Comparison of ENCODE assay signal across 1 cellular context in the genomic region with DNA sequence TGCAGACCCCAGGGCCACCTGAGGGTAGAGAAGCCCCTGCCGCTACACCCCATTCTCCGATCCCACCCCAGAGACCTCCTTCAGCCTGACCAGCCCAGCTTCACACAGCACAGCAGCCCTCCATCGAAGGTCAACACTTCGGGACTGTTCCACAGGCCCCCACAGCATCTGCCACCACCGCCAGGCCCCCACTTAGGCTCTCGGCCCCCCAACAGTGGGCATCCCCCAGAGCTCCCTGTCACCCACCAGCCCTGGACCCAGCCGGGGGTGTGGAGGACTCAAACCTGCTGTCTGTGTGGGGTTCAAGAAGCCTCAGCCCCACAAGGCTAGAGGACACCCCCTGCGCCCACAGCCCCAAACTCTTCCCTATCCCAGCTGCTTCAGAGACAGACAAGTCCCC.
TF ChIP-seq lines count a peak whose summit lies in the region.

No MANE protein-coding gene starts in this region.

TF ChIP-seq in HEK293, 187 proteins besides CTCF, POLR2A, EP300 and RAD21:
- peak; percentile 6; the same call in 1 of the 2 replicates for TF ChIP-seq GLIS1 (tag by site-specific recombination; IDR thresholded peaks at IDR 0.05)
- TF ChIP-seq TRIM28 (IDR thresholded peaks at IDR 0.05; ENCODE audit: borderline replicate concordance, low read length) = no peak
- TF ChIP-seq, protein P1, sequence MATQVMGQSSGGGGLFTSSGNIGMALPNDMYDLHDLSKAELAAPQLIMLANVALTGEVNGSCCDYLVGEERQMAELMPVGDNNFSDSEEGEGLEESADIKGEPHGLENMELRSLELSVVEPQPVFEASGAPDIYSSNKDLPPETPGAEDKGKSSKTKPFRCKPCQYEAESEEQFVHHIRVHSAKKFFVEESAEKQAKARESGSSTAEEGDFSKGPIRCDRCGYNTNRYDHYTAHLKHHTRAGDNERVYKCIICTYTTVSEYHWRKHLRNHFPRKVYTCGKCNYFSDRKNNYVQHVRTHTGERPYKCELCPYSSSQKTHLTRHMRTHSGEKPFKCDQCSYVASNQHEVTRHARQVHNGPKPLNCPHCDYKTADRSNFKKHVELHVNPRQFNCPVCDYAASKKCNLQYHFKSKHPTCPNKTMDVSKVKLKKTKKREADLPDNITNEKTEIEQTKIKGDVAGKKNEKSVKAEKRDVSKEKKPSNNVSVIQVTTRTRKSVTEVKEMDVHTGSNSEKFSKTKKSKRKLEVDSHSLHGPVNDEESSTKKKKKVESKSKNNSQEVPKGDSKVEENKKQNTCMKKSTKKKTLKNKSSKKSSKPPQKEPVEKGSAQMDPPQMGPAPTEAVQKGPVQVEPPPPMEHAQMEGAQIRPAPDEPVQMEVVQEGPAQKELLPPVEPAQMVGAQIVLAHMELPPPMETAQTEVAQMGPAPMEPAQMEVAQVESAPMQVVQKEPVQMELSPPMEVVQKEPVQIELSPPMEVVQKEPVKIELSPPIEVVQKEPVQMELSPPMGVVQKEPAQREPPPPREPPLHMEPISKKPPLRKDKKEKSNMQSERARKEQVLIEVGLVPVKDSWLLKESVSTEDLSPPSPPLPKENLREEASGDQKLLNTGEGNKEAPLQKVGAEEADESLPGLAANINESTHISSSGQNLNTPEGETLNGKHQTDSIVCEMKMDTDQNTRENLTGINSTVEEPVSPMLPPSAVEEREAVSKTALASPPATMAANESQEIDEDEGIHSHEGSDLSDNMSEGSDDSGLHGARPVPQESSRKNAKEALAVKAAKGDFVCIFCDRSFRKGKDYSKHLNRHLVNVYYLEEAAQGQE (tag by site-specific recombination; IDR thresholded peaks at IDR 0.05) = no peak
- no peak for TF ChIP-seq ZNF391 (tag by site-specific recombination; IDR thresholded peaks at IDR 0.05; ENCODE audit: borderline replicate concordance, low read depth)
